Comparison of ENCODE assay signal across 14 cellular contexts in the genomic region with DNA sequence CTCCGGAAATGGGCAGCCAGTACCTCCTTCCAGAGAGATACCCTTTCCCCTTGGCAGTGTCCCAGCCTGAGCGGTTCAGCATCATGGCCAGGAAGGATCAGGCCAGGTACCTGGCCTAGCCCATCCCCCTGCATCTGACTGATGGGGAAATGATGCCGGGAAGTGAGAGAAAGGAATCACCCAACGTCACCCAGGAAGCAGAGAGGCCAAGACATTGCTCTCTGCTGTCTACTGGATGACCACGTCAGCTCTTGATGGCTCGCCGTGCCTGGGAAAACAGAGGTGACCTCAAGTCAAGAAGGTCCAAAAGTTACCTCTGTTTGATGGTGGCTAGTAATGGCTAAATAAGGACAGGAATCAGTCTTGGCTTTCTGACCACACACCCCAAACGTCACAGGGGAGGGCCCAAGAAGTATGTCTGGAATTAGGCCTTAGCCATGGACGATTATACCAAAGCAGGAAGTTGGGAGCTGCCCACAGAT.
A peak's percentile ranks its signal among the peaks of the same experiment; 100 is the strongest.
DNase-seq lines count a peak whose midpoint lies in the region; ATAC-seq and TF ChIP-seq lines count a peak whose summit lies in the region.
"Had no signal": no experiment of that assay in that cellular context is flagged by ENCODE, and none has a peak within 500 bp of the region (broad histone marks: within the 10 kb centered on the region; RNA-seq: fewer than 3 reads in every experiment).

No MANE protein-coding gene starts in this region.

- 66% methylated on average over 9 of the region's 9 CpGs for WGBS in smooth muscle cell (ENCODE audit: low lambda C conversion rate)

- peak overlapping the region; percentile 61 for H3K4me2 ChIP-seq in smooth muscle cell

- H2AFZ ChIP-seq in smooth muscle cell (ENCODE audit: low read depth) = no peak overlapping the region

- peak overlapping the region; percentile 14 for H3K9ac ChIP-seq in smooth muscle cell (ENCODE audit: low read depth)

- no peak for ATAC-seq in GM18858 (IDR thresholded peaks at IDR 0.05; ENCODE audit: unreplicated experiment)
- ATAC-seq: activated naive CD4-positive, alpha-beta T cell treated with anti-CD3 and anti-CD28 coated beads, Interleukin-2, amount 50 U/mL, for 72 hours; esophagus mucosa; Panc1 had no signal

- H3K4me3 ChIP-seq in kidney epithelial cell (ENCODE audit: low read depth, low read length) (no peak overlapping the region), smooth muscle cell (no peak overlapping the region)

- TF ChIP-seq CTCF in kidney epithelial cell (IDR thresholded peaks at IDR 0.05; ENCODE audit: insufficient read depth, low read length, poor library complexity, severe bottlenecking) (no peak), smooth muscle cell (IDR thresholded peaks at IDR 0.05; ENCODE audit: borderline replicate concordance, insufficient read depth, poor library complexity, severe bottlenecking) (no peak)

- H3K9me3 ChIP-seq in smooth muscle cell (replicated peaks; ENCODE audit: low read depth) = no peaks in the 10 kb centered on the region
- H3K9me3 ChIP-seq: Caco-2 had no signal

- H3K79me2 ChIP-seq in smooth muscle cell (ENCODE audit: low read depth) = peaks cover 60% of the 10 kb centered on the region

- H3K4me1 ChIP-seq in smooth muscle cell (ENCODE audit: low read depth) = peaks cover 13% of the 10 kb centered on the region

- H3F3A ChIP-seq in smooth muscle cell (ENCODE audit: low read depth) = peaks cover 6% of the 10 kb centered on the region

- H3K36me3 ChIP-seq in kidney epithelial cell (ENCODE audit: control insufficient read depth, insufficient read depth, low read length) (no peaks in the 10 kb centered on the region), smooth muscle cell (ENCODE audit: low read depth) (no peaks in the 10 kb centered on the region)

- H3K27me3 ChIP-seq in kidney epithelial cell (ENCODE audit: control insufficient read depth, insufficient read depth, low read length) (no peaks in the 10 kb centered on the region), smooth muscle cell (ENCODE audit: low read depth) (no peaks in the 10 kb centered on the region)

- peak; percentile 66 for DNase-seq in GM04503 (ENCODE audit: low read depth)
- peak; percentile 32 for DNase-seq in kidney epithelial cell (ENCODE audit: low read depth)
- DNase-seq in smooth muscle cell (lab: John Stamatoyannopoulos, UW; ENCODE audit: unreplicated experiment) = no peak
- DNase-seq in NCI-H2196 (lab: John Stamatoyannopoulos, UW; ENCODE audit: unreplicated experiment) = no peak
- no peak for DNase-seq in HUDEP-2 (lab: John Stamatoyannopoulos, UW; ENCODE audit: unreplicated experiment in 76 of 76)
- no peak for DNase-seq in middle frontal gyrus (ENCODE audit: extremely low spot score, low spot score)
- DNase-seq: Caco-2, mammary epithelial cell, NCI-H1092 had no signal

- H3K27ac ChIP-seq in angular gyrus (ENCODE audit: low read depth, low read length) (peak overlapping the region; percentile 57), smooth muscle cell (ENCODE audit: low read depth) (peak overlapping the region; percentile 65)

- peaks cover 67% of the 10 kb centered on the region for H4K20me1 ChIP-seq in smooth muscle cell (ENCODE audit: low read depth)

Comparison
In these comparisons a context has a peak if more than half of its experiments do, and no peak if none do; other contexts are left out.
1. DNase-seq: peak in GM04503 (single experiment) and kidney epithelial cell (single experiment); none in smooth muscle cell (single experiment), NCI-H2196 (single experiment), HUDEP-2 (0 of 76) and middle frontal gyrus (single experiment).